Comparison of ENCODE assay signal across 8 cellular contexts in genomic region chr14:64705406-64706118, GRCh38. TPM values are rescaled to one million over a fixed set of nuclear protein-coding genes. Genes with fewer than 3 reads are reported as not detected.
DNase-seq lines count a peak whose midpoint lies in the region; ATAC-seq and TF ChIP-seq lines count a peak whose summit lies in the region.

No MANE protein-coding gene starts in this region.

- no peak for ATAC-seq in GM21786 (IDR thresholded peaks at IDR 0.05; ENCODE audit: unreplicated experiment)

- 7 to 11% methylated on average over 15 to 17 of the region's 17 CpGs for WGBS in lower leg skin, 2 donors

- H3K4me1 ChIP-seq in Caco-2: peaks cover 36% of the 10 kb centered on the region

- H3K4me3 Mint-ChIP-seq in Caco-2 (ENCODE audit: unreplicated experiment): peak overlapping the region; percentile 83

- no peaks in the 10 kb centered on the region for H3K9me3 Mint-ChIP-seq in Caco-2 (ENCODE audit: unreplicated experiment)

- peaks cover 65% of the 10 kb centered on the region for H3K4me1 Mint-ChIP-seq in Caco-2 (ENCODE audit: low read depth, unreplicated experiment)

- DNase-seq in Caco-2: no peak
- DNase-seq in NCI-H69 (lab: John Stamatoyannopoulos, UW): peak; percentile 83
- peak in 1 of 2 donors; percentile 89 for DNase-seq in lower leg skin (ENCODE audit: low spot score in 2 of 2)
- DNase-seq in COLO829 (ENCODE audit: low spot score): no peak
- no peak for DNase-seq in NCI-H345 treated with DMSO at 0.1 percent for 48 hours (lab: John Stamatoyannopoulos, UW; ENCODE audit: unreplicated experiment)

- no peak for TF ChIP-seq POLR2A in lower leg skin (IDR thresholded peaks at IDR 0.05)

- H3K9me3 ChIP-seq in Caco-2: no peaks in the 10 kb centered on the region

- no peaks in the 10 kb centered on the region for H3K27me3 ChIP-seq in Caco-2 (replicated peaks; ENCODE audit: control insufficient read depth, insufficient read depth, low read length)

- H3K36me3 Mint-ChIP-seq in Caco-2 (ENCODE audit: insufficient read depth, unreplicated experiment): peaks cover 44% of the 10 kb centered on the region

- peak overlapping the region; percentile 94 for H3K27ac ChIP-seq in cingulate gyrus (ENCODE audit: low read depth, low read length)
- peak overlapping the region; percentile 96 for H3K27ac ChIP-seq in temporal lobe (ENCODE audit: low read depth, low read length)

- POLR2A ChIA-PET in Caco-2 (lab: Charles Lee): interaction anchor here (1.5 kb wide), 1 partner anchor 201 kb away, joined by 8 read pairs; the partner anchor contains the start of gene ZBTB1

- H3K27me3 Mint-ChIP-seq in Caco-2 (ENCODE audit: insufficient read depth, unreplicated experiment): no peaks in the 10 kb centered on the region

- TF ChIP-seq CTCF in Caco-2 (IDR thresholded peaks at IDR 0.05; ENCODE audit: insufficient read depth in 1 of 2, low read depth in 1 of 2, low read length in 1 of 2, severe bottlenecking in 1 of 2, unreplicated experiment in 1 of 2) (no peak), lower leg skin (IDR thresholded peaks at IDR 0.05) (no peak)

- CTCF ChIA-PET in Caco-2 (lab: Charles Lee): interaction anchor here (0.7 to 1.5 kb wide), 2 partner anchors 32 to 53 kb away, joined by 3 to 8 read pairs; no protein-coding TSS in a partner anchor

- peak overlapping the region; percentile 85 for H3K27ac Mint-ChIP-seq in Caco-2 (ENCODE audit: unreplicated experiment)

- H3K36me3 ChIP-seq in Caco-2 (ENCODE audit: control insufficient read depth, insufficient read depth, low read length): peaks cover 3% of the 10 kb centered on the region

- H3K4me3 ChIP-seq in Caco-2 (ENCODE audit: low read depth, low read length) (peak overlapping the region; percentile 81), lower leg skin (ENCODE audit: low read depth, poor library complexity, severe bottlenecking) (peak overlapping the region; percentile 73)

- intact Hi-C loops in Caco-2 (cut with micrococcal nuclease; ENCODE audit: unreplicated experiment) (loop anchor here (2.0 kb wide), 2 partner anchors 19 to 61 kb away; no protein-coding TSS in a partner anchor), lower leg skin (cut with DNase I; ENCODE audit: low total_unique reads) (no loop called here)

- TSS peak; percentile 43 for BruUV-seq in Caco-2 (replicated peaks; lab: Mats Ljungman, UMichigan)

RNA-seq across cellular contexts. Expression of gene PLEKHG3, which starts 1.3 kb away (rescaled TPM):
- total RNA-seq in Caco-2 (2022) (85.9 and 90.8 TPM in 2 replicates), lower leg skin (100 to 1,000 TPM in 3 of 4 donors, 10 to 100 TPM in 1; 92.9 to 178 (median 125) TPM), temporal lobe (7.1 TPM)

Comparison
In these comparisons a context has a peak if more than half of its experiments do, and no peak if none do; other contexts are left out.
1. RNA of gene PLEKHG3, which starts 1.3 kb away (total RNA-seq): 92.9 to 178 TPM in lower leg skin and 85.9 to 90.8 TPM in Caco-2; 7.1 TPM in temporal lobe (single experiment); every median in the first group is over 10 times any median in the second.